Comparison of ENCODE assay signal across 20 cellular contexts in genomic region chr5:138360941-138361452, GRCh38. TPM values are rescaled to one million over a fixed set of nuclear protein-coding genes. Genes with fewer than 3 reads are reported as not detected.
DNase-seq lines count a peak whose midpoint lies in the region; ATAC-seq and TF ChIP-seq lines count a peak whose summit lies in the region.
"Had no signal": no experiment of that assay in that cellular context is flagged by ENCODE, and none has a peak within 500 bp of the region (broad histone marks: within the 10 kb centered on the region; RNA-seq: fewer than 3 reads in every experiment).

No MANE protein-coding gene starts in this region.

- H4K20me1 ChIP-seq in OCI-LY1 (ENCODE audit: insufficient read depth, low read length): no peaks in the 10 kb centered on the region

- H3K79me2 ChIP-seq in OCI-LY1 (ENCODE audit: insufficient read depth, low read length): peaks cover 94% of the 10 kb centered on the region

- DNase-seq in natural killer cell: no peak
- no peak for DNase-seq in natural killer cell treated with Interleukin-12 subunit alpha and Interleukin-12 subunit beta and Interleukin-15 and Interleukin-18, amount 100 ng/mL, for 72 hours (ENCODE audit: low spot score)
- no peak for DNase-seq in naive B cell
- no peak for DNase-seq in T-helper 9 cell
- DNase-seq in NOMO-1 (lab: John Stamatoyannopoulos, UW; ENCODE audit: unreplicated experiment in 2 of 2): no peak
- DNase-seq: activated effector memory CD4-positive, alpha-beta T cell treated with anti-CD3 and anti-CD28 coated beads, Interleukin-2, amount 50 U/mL, for 16 hours; GF-D8; GM23248; KG1; midbrain; NCI-H1048; NCI-H748 treated with DMSO at 0.1 percent for 48 hours; pancreas; stimulated activated CD4-positive, alpha-beta T cell treated with anti-CD3 and anti-CD28 coated beads, Interleukin-4, amount 100 ng/mL, for 24 hours; stimulated activated CD8-positive, alpha-beta memory T cell treated with anti-CD3 and anti-CD28 coated beads, Interleukin-4, amount 100 ng/mL, for 48 hours; tibial artery; WERI-Rb-1 had no signal

- H3K27me3 Mint-ChIP-seq in natural killer cell (ENCODE audit: low read depth in 2 of 2) (no peaks in the 10 kb centered on the region), naive B cell (no peaks in the 10 kb centered on the region)
- H3K27me3 Mint-ChIP-seq in natural killer cell treated with Interleukin-12 subunit alpha and Interleukin-12 subunit beta and Interleukin-15 and Interleukin-18, amount 100 ng/mL, for 72 hours: no peaks in the 10 kb centered on the region

- no peak overlapping the region for H3K4me3 ChIP-seq in OCI-LY1 (ENCODE audit: low read depth, low read length, poor library complexity, severe bottlenecking)
- H3K4me3 ChIP-seq: GM23248, pancreas, skin epidermis, tibial artery had no signal

- H3K36me3 Mint-ChIP-seq in natural killer cell (no peaks in the 10 kb centered on the region), naive B cell (no peaks in the 10 kb centered on the region)
- no peaks in the 10 kb centered on the region for H3K36me3 Mint-ChIP-seq in natural killer cell treated with Interleukin-12 subunit alpha and Interleukin-12 subunit beta and Interleukin-15 and Interleukin-18, amount 100 ng/mL, for 72 hours

- intact Hi-C loops in natural killer cell (cut with micrococcal nuclease): no loop called here

- no peaks in the 10 kb centered on the region for H3K36me3 ChIP-seq in OCI-LY1 (ENCODE audit: insufficient read depth, low read length)
- H3K36me3 ChIP-seq: pancreas, tibial artery, WERI-Rb-1 had no signal

- H3K27ac ChIP-seq in OCI-LY1 (ENCODE audit: low read depth, low read length, poor library complexity, severe bottlenecking): peak overlapping the region; percentile 7
- H3K27ac ChIP-seq: GM23248, pancreas, skin epidermis, tibial artery, WERI-Rb-1 had no signal

- H3K4me3 Mint-ChIP-seq in natural killer cell (peak overlapping the region; percentile 13), naive B cell (peak overlapping the region in 5 of 8 donors; percentile 10 to 59 (median 20))
- no peak overlapping the region for H3K4me3 Mint-ChIP-seq in natural killer cell treated with Interleukin-12 subunit alpha and Interleukin-12 subunit beta and Interleukin-15 and Interleukin-18, amount 100 ng/mL, for 72 hours

- no peaks in the 10 kb centered on the region for H3K9me2 ChIP-seq in OCI-LY1 (ENCODE audit: low read depth, low read length)

- H3K9me3 ChIP-seq in OCI-LY1 (ENCODE audit: low read length): no peaks in the 10 kb centered on the region
- H3K9me3 ChIP-seq: pancreas, tibial artery had no signal

- H3K4me2 ChIP-seq in OCI-LY1 (ENCODE audit: low read length): no peak overlapping the region

- no peak overlapping the region for H2AFZ ChIP-seq in OCI-LY1 (ENCODE audit: low read length)
- H2AFZ ChIP-seq: GM23248 had no signal

- peaks cover 23% of the 10 kb centered on the region for H3K4me1 ChIP-seq in OCI-LY1 (ENCODE audit: insufficient read depth, low read length, severe bottlenecking)

- no peaks in the 10 kb centered on the region; the same call in 1 of the 2 replicates for H3F3A ChIP-seq in OCI-LY1 (ENCODE audit: insufficient read depth, low read length)

- no peaks in the 10 kb centered on the region for H3K27me3 ChIP-seq in OCI-LY1 (ENCODE audit: insufficient read depth, low read length)
- H3K27me3 ChIP-seq: pancreas, tibial artery had no signal

- no peak overlapping the region for H3K9ac ChIP-seq in OCI-LY1 (ENCODE audit: low read length)
- H3K9ac ChIP-seq: GM23248 had no signal

- H3K9me3 Mint-ChIP-seq in natural killer cell: no peaks in the 10 kb centered on the region
- no peaks in the 10 kb centered on the region for H3K9me3 Mint-ChIP-seq in natural killer cell treated with Interleukin-12 subunit alpha and Interleukin-12 subunit beta and Interleukin-15 and Interleukin-18, amount 100 ng/mL, for 72 hours
- no peaks in the 10 kb centered on the region for H3K9me3 Mint-ChIP-seq in naive B cell

- H3K27ac Mint-ChIP-seq in natural killer cell: peak overlapping the region; percentile 57 to 74
- H3K27ac Mint-ChIP-seq in natural killer cell treated with Interleukin-12 subunit alpha and Interleukin-12 subunit beta and Interleukin-15 and Interleukin-18, amount 100 ng/mL, for 72 hours: peak overlapping the region in 1 of 2 donors; percentile 69
- peak overlapping the region in 5 of 6 donors; percentile 35 to 76 (median 57) for H3K27ac Mint-ChIP-seq in naive B cell

- TF ChIP-seq CTCF in natural killer cell (IDR thresholded peaks at IDR 0.05): no peak
- no peak for TF ChIP-seq CTCF in OCI-LY1 (IDR thresholded peaks at IDR 0.05; ENCODE audit: low read length)

- ATAC-seq in natural killer cell (no peak), naive B cell (ENCODE audit: low read depth in 2 of 2) (no peak), HG03342 (IDR thresholded peaks at IDR 0.05; ENCODE audit: unreplicated experiment) (no peak)
- ATAC-seq in natural killer cell treated with Interleukin-12 subunit alpha and Interleukin-12 subunit beta and Interleukin-15 and Interleukin-18, amount 100 ng/mL, for 72 hours: no peak
- ATAC-seq: pancreas had no signal

- H3K4me1 Mint-ChIP-seq in natural killer cell (peaks cover 31% of the 10 kb centered on the region in 2 donors), naive B cell (peaks cover 17 to 60% (median 31%) of the 10 kb centered on the region in 3 donors)
- H3K4me1 Mint-ChIP-seq in natural killer cell treated with Interleukin-12 subunit alpha and Interleukin-12 subunit beta and Interleukin-15 and Interleukin-18, amount 100 ng/mL, for 72 hours (ENCODE audit: low read depth in 2 of 2): peaks cover 15 to 21% of the 10 kb centered on the region in 2 donors

RNA-seq across cellular contexts. Expression of gene KDM3B, which starts 8.5 kb away (rescaled TPM):
- 10 to 100 TPM; 82.3 to 87.1 (median 82.3) TPM for total RNA-seq in natural killer cell
- total RNA-seq in natural killer cell treated with Interleukin-12 subunit alpha and Interleukin-12 subunit beta and Interleukin-15 and Interleukin-18, amount 100 ng/mL, for 72 hours: 10 to 100 TPM; 58.6 to 61.7 TPM
- 10 to 100 TPM in 5 of 6 donors, 1 to 10 TPM in 1; 3.9 to 29.2 (median 18.3) TPM for polyA plus RNA-seq in naive B cell (ENCODE audit: low read depth in 6 of 6)

RNA-seq across cellular contexts. Expression of gene FAM53C, which starts 22.9 kb away (rescaled TPM):
- 100 to 1,000 TPM in 1 of 3 donors, 10 to 100 TPM in 2; 65.1 to 140 (median 73.6) TPM for total RNA-seq in natural killer cell
- total RNA-seq in natural killer cell treated with Interleukin-12 subunit alpha and Interleukin-12 subunit beta and Interleukin-15 and Interleukin-18, amount 100 ng/mL, for 72 hours: 10 to 100 TPM; 28.8 to 30.6 TPM
- polyA plus RNA-seq in naive B cell (ENCODE audit: low read depth in 6 of 6): 10 to 100 TPM; 24.2 to 37.9 (median 30.7) TPM

RNA-seq across cellular contexts. Expression of gene CDC25C, which starts 29.4 kb away (rescaled TPM):
- total RNA-seq in natural killer cell: under 1 TPM in 2 of 3 donors, not detected in 1; 0.47 to 0.48 TPM
- 10 to 100 TPM in 1 of 2 donors, 1 to 10 TPM in 1; 5.5 to 14.0 TPM for total RNA-seq in natural killer cell treated with Interleukin-12 subunit alpha and Interleukin-12 subunit beta and Interleukin-15 and Interleukin-18, amount 100 ng/mL, for 72 hours
- under 1 TPM in 1 of 6 donors, not detected in 5; 0.48 TPM for polyA plus RNA-seq in naive B cell (ENCODE audit: low read depth in 6 of 6)

Comparison
In these comparisons a context has a peak if more than half of its experiments do, and no peak if none do; other contexts are left out.
1. RNA of gene CDC25C, which starts 29.4 kb away (total RNA-seq): 5.5 to 14.0 TPM in natural killer cell treated with Interleukin-12 subunit alpha and Interleukin-12 subunit beta and Interleukin-15 and Interleukin-18, amount 100 ng/mL, for 72 hours; 0.47 to 0.48 TPM in natural killer cell; every median in the first group is over 4 times any median in the second.